In genomic region chr1:19209439-19209989, GRCh38 we compare ENCODE assay signal across 7 cellular contexts. TPM values are rescaled to one million over a fixed set of nuclear protein-coding genes. Genes with fewer than 3 reads are reported as not detected.
DNase-seq lines count a peak whose midpoint lies in the region; ATAC-seq and TF ChIP-seq lines count a peak whose summit lies in the region.

No MANE protein-coding gene starts in this region.

- TF ChIP-seq CTCF in omental fat pad (IDR thresholded peaks at IDR 0.05): no peak
- no peak for TF ChIP-seq CTCF in upper lobe of right lung (IDR thresholded peaks at IDR 0.05)

- H3K36me3 ChIP-seq in MG63 (peaks cover 30% of the 10 kb centered on the region), upper lobe of right lung (peaks cover 17% of the 10 kb centered on the region)

- H3K27me3 ChIP-seq in MG63 (no peaks in the 10 kb centered on the region), upper lobe of right lung (no peaks in the 10 kb centered on the region)

- H3K27ac ChIP-seq in upper lobe of right lung: peak overlapping the region; percentile 93

- H3K4me3 ChIP-seq in MG63 (peak overlapping the region; percentile 94), upper lobe of right lung (peak overlapping the region; percentile 90)

- peak; percentile 19 for DNase-seq in H4 (ENCODE audit: low spot score)
- peak; percentile 38 for DNase-seq in MG63
- DNase-seq in activated T-helper 1 cell treated with anti-CD3 and anti-CD28 coated beads, Interleukin-2, amount 50 U/mL, for 16 hours (ENCODE audit: low read depth in 1 of 2, low spot score in 1 of 2): peak; percentile 6 to 29
- DNase-seq in germinal center (ENCODE audit: low spot score): peak; percentile 56
- DNase-seq in omental fat pad (ENCODE audit: low spot score): no peak
- no peak for DNase-seq in upper lobe of right lung

- peak; percentile 45 for TF ChIP-seq POLR2A in GM15510 (IDR thresholded peaks at IDR 0.05; ENCODE audit: borderline replicate concordance, extremely low read depth, insufficient read length)

- intact Hi-C loops in upper lobe of right lung (cut with DNase I): no loop called here

- ATAC-seq in omental fat pad (ENCODE audit: low FRiP score) (peak; percentile 56), upper lobe of right lung (peak; percentile 48)

- peaks cover 45% of the 10 kb centered on the region for H3K4me1 ChIP-seq in upper lobe of right lung

- no peaks in the 10 kb centered on the region for H3K9me3 ChIP-seq in MG63
- no peaks in the 10 kb centered on the region for H3K9me3 ChIP-seq in upper lobe of right lung

RNA-seq across cellular contexts. Expression of gene UBR4, which starts 0.6 kb away (rescaled TPM):
- total RNA-seq in H4 (2014; rRNA removed; shearing (Covaris generic)): 25.9 and 39.2 TPM in 2 replicates
- total RNA-seq in MG63 (2014; rRNA removed; shearing (Covaris generic); ENCODE audit: low replicate concordance): 35.0 and 47.0 TPM in 2 replicates
- 100 to 1,000 TPM; 125 to 164 (median 133) TPM for total RNA-seq in omental fat pad
- total RNA-seq in upper lobe of right lung: 110 TPM

RNA-seq across cellular contexts. Expression of gene EMC1, which starts 41.8 kb away (rescaled TPM):
- 70.4 and 76.5 TPM in 2 replicates for total RNA-seq in H4 (2014; rRNA removed; shearing (Covaris generic))
- 43.8 and 49.6 TPM in 2 replicates for total RNA-seq in MG63 (2014; rRNA removed; shearing (Covaris generic); ENCODE audit: low replicate concordance)
- 10 to 100 TPM; 28.5 to 54.3 (median 40.9) TPM for total RNA-seq in omental fat pad
- 38.7 TPM for total RNA-seq in upper lobe of right lung

RNA-seq across cellular contexts. Expression of gene MRTO4, which starts 42.1 kb away (rescaled TPM):
- 35.9 and 39.8 TPM in 2 replicates for total RNA-seq in H4 (2014; rRNA removed; shearing (Covaris generic))
- total RNA-seq in MG63 (2014; rRNA removed; shearing (Covaris generic); ENCODE audit: low replicate concordance): 97.4 and 130 TPM in 2 replicates
- 10 to 100 TPM; 17.2 to 76.7 (median 27.0) TPM for total RNA-seq in omental fat pad
- total RNA-seq in upper lobe of right lung: 27.3 TPM

Comparison
In these comparisons a context has a peak if more than half of its experiments do, and no peak if none do; other contexts are left out.
1. DNase-seq: peak in H4 (single experiment), MG63 (single experiment), activated T-helper 1 cell treated with anti-CD3 and anti-CD28 coated beads, Interleukin-2, amount 50 U/mL, for 16 hours (2 of 2) and germinal center (single experiment); none in omental fat pad (single experiment) and upper lobe of right lung (single experiment).